Comparison of ENCODE assay signal across 14 cellular contexts in genomic region chr2:159744363-159744762, GRCh38. TPM values are rescaled to one million over a fixed set of nuclear protein-coding genes. Genes with fewer than 3 reads are reported as not detected.
DNase-seq lines count a peak whose midpoint lies in the region; ATAC-seq and TF ChIP-seq lines count a peak whose summit lies in the region.
"Had no signal": no experiment of that assay in that cellular context is flagged by ENCODE, and none has a peak within 500 bp of the region (broad histone marks: within the 10 kb centered on the region; RNA-seq: fewer than 3 reads in every experiment).

No MANE protein-coding gene starts in this region.

- H3K4me1 ChIP-seq in A673 (ENCODE audit: insufficient read depth, low read length, poor library complexity, severe bottlenecking) = no peaks in the 10 kb centered on the region
- H3K4me1 ChIP-seq in lower lobe of right lung = no peaks in the 10 kb centered on the region
- peaks cover 0 to 24% (median 11%) of the 10 kb centered on the region in 6 donors for H3K4me1 ChIP-seq in spleen

- H3K36me3 ChIP-seq in A673 (ENCODE audit: insufficient read depth, low read length, poor library complexity, severe bottlenecking) = peaks cover 58% of the 10 kb centered on the region
- H3K36me3 ChIP-seq in lower lobe of right lung = peaks cover 69% of the 10 kb centered on the region
- peaks cover 3 to 96% (median 66%) of the 10 kb centered on the region in 6 donors for H3K36me3 ChIP-seq in spleen
- H3K36me3 ChIP-seq: ovary had no signal

- intact Hi-C loops in A673 (cut with micrococcal nuclease; ENCODE audit: unreplicated experiment) = no loop called here
- intact Hi-C loops in lower lobe of right lung (cut with DNase I) = no loop called here
- intact Hi-C loops in spleen (cut with DNase I; ENCODE audit: low total_unique reads) = no loop called here

- H3K4me3 ChIP-seq in A673 (ENCODE audit: low read depth, low read length, poor library complexity, severe bottlenecking) (no peak overlapping the region), lower lobe of right lung (no peak overlapping the region), spleen (no peak overlapping the region)
- H3K4me3 ChIP-seq: ovary, vagina had no signal

- H3K27ac ChIP-seq in A673 (ENCODE audit: low read depth, low read length, poor library complexity, severe bottlenecking) (no peak overlapping the region), lower lobe of right lung (no peak overlapping the region), spleen (peak overlapping the region in 1 of 8 donors; percentile 21)
- H3K27ac ChIP-seq: ovary, vagina had no signal

- ATAC-seq in lower lobe of right lung (peak; percentile 21 to 73), GM18519 (IDR thresholded peaks at IDR 0.05; ENCODE audit: low FRiP score, unreplicated experiment) (no peak)
- ATAC-seq: HCT116 had no signal

- H3K9me3 ChIP-seq in A673 (ENCODE audit: low read depth, low read length, poor library complexity, severe bottlenecking) (no peaks in the 10 kb centered on the region), lower lobe of right lung (no peaks in the 10 kb centered on the region), spleen (no peaks in the 10 kb centered on the region)
- H3K9me3 ChIP-seq: ovary, vagina had no signal

- no TSS peak for BruUV-seq in A673 (replicated peaks; lab: Mats Ljungman, UMichigan)

- H3K27me3 ChIP-seq in A673 (replicated peaks; ENCODE audit: insufficient read depth, low read depth, low read length, poor library complexity) (no peaks in the 10 kb centered on the region), lower lobe of right lung (ENCODE audit: low read depth) (no peaks in the 10 kb centered on the region), spleen (replicated peaks in 1 of 7) (no peaks in the 10 kb centered on the region)
- H3K27me3 ChIP-seq: ovary, vagina had no signal

- CTCF ChIA-PET in A673 (lab: Charles Lee) = no interaction called here

- DNase-seq in A673 (ENCODE audit: low spot score) (peak; percentile 39), HCEC 1CT (peak; percentile 9), dermis blood vessel endothelial cell (peak; percentile 58), lower lobe of right lung (no peak), spleen (no peak), D341Med (ENCODE audit: low spot score) (no peak)
- no peak for DNase-seq in stimulated activated CD4-positive, alpha-beta T cell treated with anti-CD3 and anti-CD28 coated beads, Interleukin-2, amount 100 ng/mL, for 48 hours
- DNase-seq: NCI-H1694; NCI-H82; ovary; stimulated activated CD4-positive, alpha-beta T cell treated with anti-CD3 and anti-CD28 coated beads, Interleukin-1b, Interleukin-23, amount 100 ng/mL, for 48 hours had no signal

- TF ChIP-seq CTCF in A673 (conservative IDR thresholded peaks at IDR 0.05; ENCODE audit: low read depth, low read length) (no peak), lower lobe of right lung (IDR thresholded peaks at IDR 0.05) (no peak), spleen (IDR thresholded peaks at IDR 0.05 in 8 of 11, conservative IDR thresholded peaks at IDR 0.05 in 3 of 11) (no peak)

- 74 to 81% (median 78%) methylated on average over 3 of the region's 3 CpGs for WGBS in spleen, 5 donors

- TF ChIP-seq POLR2A in spleen (IDR thresholded peaks at IDR 0.05) = no peak

- POLR2A ChIA-PET in A673 (lab: Charles Lee; ENCODE audit: low non-redundant PET) = no interaction called here

RNA-seq across cellular contexts. Expression of gene MARCHF7, which starts 32.1 kb away (rescaled TPM):
- total RNA-seq in A673 (2021) (94.9 and 99.9 TPM in 2 replicates), dermis blood vessel endothelial cell (174 and 193 TPM in 2 replicates), lower lobe of right lung (71.8 TPM), spleen (100 to 1,000 TPM in 4 of 7 donors, 10 to 100 TPM in 3; 85.8 to 146 (median 103) TPM)
- polyA plus RNA-seq in spleen = 10 to 100 TPM; 27.7 to 35.2 (median 34.4) TPM

RNA-seq across cellular contexts. Expression of gene CD302, which starts 53.6 kb away (rescaled TPM):
- total RNA-seq in A673 (2021) = 0.24 and 0.31 TPM in 2 replicates
- total RNA-seq in dermis blood vessel endothelial cell = 13.4 and 19.2 TPM in 2 replicates
- 100 TPM for total RNA-seq in lower lobe of right lung
- total RNA-seq in spleen = 100 to 1,000 TPM in 1 of 7 donors, 10 to 100 TPM in 6; 32.8 to 103 (median 72.4) TPM
- 10 to 100 TPM in 2 of 3 donors, 1 to 10 TPM in 1; 8.6 to 16.0 (median 13.7) TPM for polyA plus RNA-seq in spleen

Comparison
In these comparisons a context has a peak if more than half of its experiments do, and no peak if none do; other contexts are left out.
1. DNase-seq: peak in A673 (single experiment), HCEC 1CT (single experiment) and dermis blood vessel endothelial cell (single experiment); none in lower lobe of right lung (single experiment), stimulated activated CD4-positive, alpha-beta T cell treated with anti-CD3 and anti-CD28 coated beads, Interleukin-2, amount 100 ng/mL, for 48 hours (0 of 2), spleen (single experiment) and D341Med (single experiment).
2. RNA of gene CD302, which starts 53.6 kb away (total RNA-seq): 100 TPM in lower lobe of right lung (single experiment), 32.8 to 103 TPM in spleen and 13.4 to 19.2 TPM in dermis blood vessel endothelial cell; 0.24 to 0.31 TPM in A673; every median in the first group is over 10 times any median in the second.